ENCODE assay signal across 10 cellular contexts in the genomic region with DNA sequence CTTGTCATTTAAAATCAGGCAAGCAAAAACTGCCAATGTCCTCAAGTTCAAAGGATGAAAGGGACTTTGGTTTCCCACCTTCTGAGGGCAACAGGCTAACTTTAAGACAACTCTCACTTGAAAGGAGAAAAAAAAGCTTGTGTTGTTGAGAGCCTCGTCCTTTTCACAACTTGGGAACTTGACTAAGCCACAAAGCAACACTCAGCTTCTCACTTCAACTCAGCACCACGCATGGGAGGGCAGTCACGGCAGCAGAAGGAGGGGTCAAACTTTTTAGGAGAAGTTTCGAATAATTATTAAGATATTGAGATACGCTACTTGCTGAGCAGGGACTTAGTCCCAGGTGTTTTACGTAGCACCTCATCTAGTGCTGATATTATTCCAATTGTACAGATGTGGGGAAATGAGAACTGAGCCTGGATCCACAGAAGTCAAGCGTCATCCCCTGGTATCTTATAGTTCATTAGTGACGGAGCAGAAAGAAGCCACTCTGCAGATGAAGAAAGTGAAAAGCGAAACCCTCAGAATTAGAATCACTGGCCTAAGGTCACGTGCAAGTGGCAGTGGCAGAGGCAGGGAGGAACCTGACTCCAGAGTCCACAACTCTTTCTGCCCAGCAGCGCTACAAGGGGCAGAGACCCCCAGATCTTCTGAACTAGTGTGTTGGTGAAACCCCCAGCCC.
A peak's percentile ranks its signal among the peaks of the same experiment; 100 is the strongest.
DNase-seq lines count a peak whose midpoint lies in the region; ATAC-seq and TF ChIP-seq lines count a peak whose summit lies in the region.
"Had no signal": no experiment of that assay in that cellular context is flagged by ENCODE, and none has a peak within 500 bp of the region (broad histone marks: within the 10 kb centered on the region; RNA-seq: fewer than 3 reads in every experiment).

No MANE protein-coding gene starts in this region.

- DNase-seq in type B pancreatic cell (ENCODE audit: extremely low spot score, unreplicated experiment) (no peak), NCI-H510A treated with DMSO at 0.1 percent for 48 hours (lab: John Stamatoyannopoulos, UW) (no peak)
- no peak for DNase-seq in activated naive CD4-positive, alpha-beta T cell treated with anti-CD3 and anti-CD28 coated beads, Interleukin-2, amount 50 U/mL, for 72 hours (ENCODE audit: low spot score in 2 of 2)
- DNase-seq: adrenal gland, mesendoderm, testis had no signal

- ATAC-seq in GM19025 (IDR thresholded peaks at IDR 0.05; ENCODE audit: low read depth, unreplicated experiment) (peak; percentile 80), GM21737 (IDR thresholded peaks at IDR 0.05; ENCODE audit: unreplicated experiment) (peak; percentile 87), HG03432 (IDR thresholded peaks at IDR 0.05; ENCODE audit: unreplicated experiment) (peak; percentile 91)
- peak; percentile 90 for ATAC-seq in stimulated activated memory B cell treated with anti-CD40 and anti-IgM and Interleukin-4, amounts not matched to agents 10 μg/mL and 1 μg/mL and 100 μg/mL, for 72 hours
- ATAC-seq in activated naive CD4-positive, alpha-beta T cell treated with anti-CD3 and anti-CD28 coated beads, Interleukin-2, amount 50 U/mL, for 72 hours = no peak

- H3K9me3 Mint-ChIP-seq in stimulated activated memory B cell treated with anti-CD40 and anti-IgM and Interleukin-4, amounts not matched to agents 10 μg/mL and 1 μg/mL and 100 μg/mL, for 72 hours = no peaks in the 10 kb centered on the region
- no peaks in the 10 kb centered on the region for H3K9me3 Mint-ChIP-seq in type B pancreatic cell
- no peaks in the 10 kb centered on the region for H3K9me3 Mint-ChIP-seq in activated naive CD4-positive, alpha-beta T cell treated with anti-CD3 and anti-CD28 coated beads, Interleukin-2, amount 50 U/mL, for 72 hours

- no peak for TF ChIP-seq CTCF in type B pancreatic cell (conservative IDR thresholded peaks at IDR 0.05)

- peaks cover 16% of the 10 kb centered on the region for H3K36me3 Mint-ChIP-seq in stimulated activated memory B cell treated with anti-CD40 and anti-IgM and Interleukin-4, amounts not matched to agents 10 μg/mL and 1 μg/mL and 100 μg/mL, for 72 hours
- peaks cover 14% of the 10 kb centered on the region for H3K36me3 Mint-ChIP-seq in type B pancreatic cell
- peaks cover 4 to 13% of the 10 kb centered on the region in 2 donors for H3K36me3 Mint-ChIP-seq in activated naive CD4-positive, alpha-beta T cell treated with anti-CD3 and anti-CD28 coated beads, Interleukin-2, amount 50 U/mL, for 72 hours

- peaks cover 53% of the 10 kb centered on the region for H3K4me1 Mint-ChIP-seq in stimulated activated memory B cell treated with anti-CD40 and anti-IgM and Interleukin-4, amounts not matched to agents 10 μg/mL and 1 μg/mL and 100 μg/mL, for 72 hours
- H3K4me1 Mint-ChIP-seq in type B pancreatic cell (ENCODE audit: unreplicated experiment) = peaks cover 12% of the 10 kb centered on the region

- peak overlapping the region; percentile 36 for H3K4me3 Mint-ChIP-seq in stimulated activated memory B cell treated with anti-CD40 and anti-IgM and Interleukin-4, amounts not matched to agents 10 μg/mL and 1 μg/mL and 100 μg/mL, for 72 hours
- no peak overlapping the region for H3K4me3 Mint-ChIP-seq in type B pancreatic cell

- no peaks in the 10 kb centered on the region for H3K27me3 Mint-ChIP-seq in stimulated activated memory B cell treated with anti-CD40 and anti-IgM and Interleukin-4, amounts not matched to agents 10 μg/mL and 1 μg/mL and 100 μg/mL, for 72 hours
- H3K27me3 Mint-ChIP-seq in type B pancreatic cell = no peaks in the 10 kb centered on the region

- H3K27ac Mint-ChIP-seq in stimulated activated memory B cell treated with anti-CD40 and anti-IgM and Interleukin-4, amounts not matched to agents 10 μg/mL and 1 μg/mL and 100 μg/mL, for 72 hours = peak overlapping the region; percentile 75
- H3K27ac Mint-ChIP-seq in type B pancreatic cell = no peak overlapping the region
- no peak overlapping the region for H3K27ac Mint-ChIP-seq in activated naive CD4-positive, alpha-beta T cell treated with anti-CD3 and anti-CD28 coated beads, Interleukin-2, amount 50 U/mL, for 72 hours

Comparison
In these comparisons a context has a peak if more than half of its experiments do, and no peak if none do; other contexts are left out.
1. ATAC-seq: peak in GM19025 (single experiment), GM21737 (single experiment), HG03432 (single experiment) and stimulated activated memory B cell treated with anti-CD40 and anti-IgM and Interleukin-4, amounts not matched to agents 10 μg/mL and 1 μg/mL and 100 μg/mL, for 72 hours (single experiment); none in activated naive CD4-positive, alpha-beta T cell treated with anti-CD3 and anti-CD28 coated beads, Interleukin-2, amount 50 U/mL, for 72 hours (0 of 2).